Comparison of ENCODE assay signal across 1 cellular context in the genomic region with DNA sequence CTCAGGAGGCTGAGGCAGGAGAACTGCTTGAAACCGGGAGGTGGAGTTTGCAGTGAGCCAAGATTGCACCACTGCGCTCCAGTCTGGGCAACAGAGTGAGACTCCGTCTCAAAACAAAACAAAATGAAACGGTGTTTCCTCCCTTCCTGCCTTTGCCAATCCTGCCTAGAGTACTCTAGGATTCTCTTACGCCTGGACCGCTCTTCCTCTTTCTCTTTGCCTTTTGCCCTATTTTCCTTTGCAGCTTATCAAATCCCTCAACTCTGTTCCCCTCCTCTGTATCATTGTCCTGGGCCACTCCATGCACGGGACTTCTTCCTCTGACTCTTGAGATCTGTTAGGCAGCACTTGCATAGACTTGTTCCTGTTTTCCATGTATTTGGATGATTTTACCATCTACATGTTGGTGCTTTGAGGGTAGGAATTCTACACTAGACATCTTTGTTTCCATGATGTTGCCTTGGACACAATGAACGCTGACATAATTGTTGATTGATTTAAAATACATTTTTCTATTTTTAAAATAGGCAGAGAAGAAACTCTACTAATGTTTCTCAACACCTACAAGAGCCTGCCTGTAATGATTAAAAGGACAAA.
TF ChIP-seq lines count a peak whose summit lies in the region.

No MANE protein-coding gene starts in this region.

TF ChIP-seq in K562, 482 proteins besides CTCF, POLR2A, EP300 and RAD21:
- TF ChIP-seq, protein P1, sequence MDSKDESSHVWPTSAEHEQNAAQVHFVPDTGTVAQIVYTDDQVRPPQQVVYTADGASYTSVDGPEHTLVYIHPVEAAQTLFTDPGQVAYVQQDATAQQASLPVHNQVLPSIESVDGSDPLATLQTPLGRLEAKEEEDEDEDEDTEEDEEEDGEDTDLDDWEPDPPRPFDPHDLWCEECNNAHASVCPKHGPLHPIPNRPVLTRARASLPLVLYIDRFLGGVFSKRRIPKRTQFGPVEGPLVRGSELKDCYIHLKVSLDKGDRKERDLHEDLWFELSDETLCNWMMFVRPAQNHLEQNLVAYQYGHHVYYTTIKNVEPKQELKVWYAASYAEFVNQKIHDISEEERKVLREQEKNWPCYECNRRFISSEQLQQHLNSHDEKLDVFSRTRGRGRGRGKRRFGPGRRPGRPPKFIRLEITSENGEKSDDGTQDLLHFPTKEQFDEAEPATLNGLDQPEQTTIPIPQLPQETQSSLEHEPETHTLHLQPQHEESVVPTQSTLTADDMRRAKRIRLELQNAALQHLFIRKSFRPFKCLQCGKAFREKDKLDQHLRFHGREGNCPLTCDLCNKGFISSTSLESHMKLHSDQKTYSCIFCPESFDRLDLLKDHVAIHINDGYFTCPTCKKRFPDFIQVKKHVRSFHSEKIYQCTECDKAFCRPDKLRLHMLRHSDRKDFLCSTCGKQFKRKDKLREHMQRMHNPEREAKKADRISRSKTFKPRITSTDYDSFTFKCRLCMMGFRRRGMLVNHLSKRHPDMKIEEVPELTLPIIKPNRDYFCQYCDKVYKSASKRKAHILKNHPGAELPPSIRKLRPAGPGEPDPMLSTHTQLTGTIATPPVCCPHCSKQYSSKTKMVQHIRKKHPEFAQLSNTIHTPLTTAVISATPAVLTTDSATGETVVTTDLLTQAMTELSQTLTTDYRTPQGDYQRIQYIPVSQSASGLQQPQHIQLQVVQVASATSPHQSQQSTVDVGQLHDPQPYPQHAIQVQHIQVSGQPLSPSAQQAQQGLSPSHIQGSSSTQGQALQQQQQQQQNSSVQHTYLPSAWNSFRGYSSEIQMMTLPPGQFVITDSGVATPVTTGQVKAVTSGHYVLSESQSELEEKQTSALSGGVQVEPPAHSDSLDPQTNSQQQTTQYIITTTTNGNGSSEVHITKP (IDR thresholded peaks at IDR 0.05; ENCODE audit: partially characterized antibody): peak; percentile 45
- no peak for TF ChIP-seq ASH1L (IDR thresholded peaks at IDR 0.05; ENCODE audit: borderline replicate concordance, low read depth, partially characterized antibody)
